In the genomic region with DNA sequence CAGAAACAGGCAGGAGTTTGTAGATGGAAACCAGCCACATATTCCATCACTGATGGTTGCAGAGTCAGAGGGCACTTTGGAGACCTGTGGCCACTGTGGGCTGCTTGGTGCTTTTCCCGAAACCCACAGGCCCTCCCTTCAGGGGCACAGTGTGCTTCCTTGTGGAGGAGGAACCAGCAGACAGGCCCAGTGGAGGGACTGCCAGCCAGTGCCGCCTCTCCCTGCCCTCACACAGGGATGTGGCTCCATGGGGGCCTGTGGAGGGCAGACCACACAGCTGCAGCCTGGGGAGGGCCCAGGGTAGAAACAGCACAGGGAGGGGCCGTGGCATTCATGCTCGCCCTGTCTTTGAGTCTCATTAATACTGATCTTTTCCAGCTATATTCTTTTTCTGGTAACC, we compare ENCODE assay signal across 1 cellular context.
TF ChIP-seq lines count a peak whose summit lies in the region.

No MANE protein-coding gene starts in this region.

TF ChIP-seq in HCT116, 20 proteins besides CTCF, POLR2A, EP300 and RAD21 (continued from another document):
- TF ChIP-seq, protein P1, sequence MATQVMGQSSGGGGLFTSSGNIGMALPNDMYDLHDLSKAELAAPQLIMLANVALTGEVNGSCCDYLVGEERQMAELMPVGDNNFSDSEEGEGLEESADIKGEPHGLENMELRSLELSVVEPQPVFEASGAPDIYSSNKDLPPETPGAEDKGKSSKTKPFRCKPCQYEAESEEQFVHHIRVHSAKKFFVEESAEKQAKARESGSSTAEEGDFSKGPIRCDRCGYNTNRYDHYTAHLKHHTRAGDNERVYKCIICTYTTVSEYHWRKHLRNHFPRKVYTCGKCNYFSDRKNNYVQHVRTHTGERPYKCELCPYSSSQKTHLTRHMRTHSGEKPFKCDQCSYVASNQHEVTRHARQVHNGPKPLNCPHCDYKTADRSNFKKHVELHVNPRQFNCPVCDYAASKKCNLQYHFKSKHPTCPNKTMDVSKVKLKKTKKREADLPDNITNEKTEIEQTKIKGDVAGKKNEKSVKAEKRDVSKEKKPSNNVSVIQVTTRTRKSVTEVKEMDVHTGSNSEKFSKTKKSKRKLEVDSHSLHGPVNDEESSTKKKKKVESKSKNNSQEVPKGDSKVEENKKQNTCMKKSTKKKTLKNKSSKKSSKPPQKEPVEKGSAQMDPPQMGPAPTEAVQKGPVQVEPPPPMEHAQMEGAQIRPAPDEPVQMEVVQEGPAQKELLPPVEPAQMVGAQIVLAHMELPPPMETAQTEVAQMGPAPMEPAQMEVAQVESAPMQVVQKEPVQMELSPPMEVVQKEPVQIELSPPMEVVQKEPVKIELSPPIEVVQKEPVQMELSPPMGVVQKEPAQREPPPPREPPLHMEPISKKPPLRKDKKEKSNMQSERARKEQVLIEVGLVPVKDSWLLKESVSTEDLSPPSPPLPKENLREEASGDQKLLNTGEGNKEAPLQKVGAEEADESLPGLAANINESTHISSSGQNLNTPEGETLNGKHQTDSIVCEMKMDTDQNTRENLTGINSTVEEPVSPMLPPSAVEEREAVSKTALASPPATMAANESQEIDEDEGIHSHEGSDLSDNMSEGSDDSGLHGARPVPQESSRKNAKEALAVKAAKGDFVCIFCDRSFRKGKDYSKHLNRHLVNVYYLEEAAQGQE (IDR thresholded peaks at IDR 0.05; ENCODE audit: low read depth) = no peak
- no peak for TF ChIP-seq YY1 (IDR thresholded peaks at IDR 0.05; ENCODE audit: extremely low read depth, insufficient replicate concordance, low read depth, low read length)
- TF ChIP-seq ZFX (IDR thresholded peaks at IDR 0.05) = no peak
- TF ChIP-seq FOSL1 (IDR thresholded peaks at IDR 0.05; ENCODE audit: low read depth) = no peak
- no peak for TF ChIP-seq CBX3 (IDR thresholded peaks at IDR 0.05; ENCODE audit: low read depth)
- no peak for TF ChIP-seq TCF7L2 (IDR thresholded peaks at IDR 0.05; ENCODE audit: borderline replicate concordance, extremely low read depth, insufficient read depth, insufficient read length)
- no peak for TF ChIP-seq EZH2 (IDR thresholded peaks at IDR 0.05)
- TF ChIP-seq ZNF274 (IDR thresholded peaks at IDR 0.05; ENCODE audit: low read depth, low read length) = no peak
- TF ChIP-seq, protein P2, sequence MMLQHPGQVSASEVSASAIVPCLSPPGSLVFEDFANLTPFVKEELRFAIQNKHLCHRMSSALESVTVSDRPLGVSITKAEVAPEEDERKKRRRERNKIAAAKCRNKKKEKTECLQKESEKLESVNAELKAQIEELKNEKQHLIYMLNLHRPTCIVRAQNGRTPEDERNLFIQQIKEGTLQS (IDR thresholded peaks at IDR 0.05) = no peak
